17 cellular contexts compared by ENCODE assay signal in genomic region chr16:87123356-87124001, GRCh38.
A peak's percentile ranks its signal among the peaks of the same experiment; 100 is the strongest.
DNase-seq lines count a peak whose midpoint lies in the region; ATAC-seq, FAIRE-seq and TF ChIP-seq lines count a peak whose summit lies in the region.
"Had no signal": no experiment of that assay in that cellular context is flagged by ENCODE, and none has a peak within 500 bp of the region (broad histone marks: within the 10 kb centered on the region; RNA-seq: fewer than 3 reads in every experiment).

No MANE protein-coding gene starts in this region.

- H3K27ac Mint-ChIP-seq in neural progenitor cell: peak overlapping the region; percentile 76
- no peak overlapping the region for H3K27ac Mint-ChIP-seq in CD4-positive, alpha-beta memory T cell
- H3K27ac Mint-ChIP-seq: CD14-positive monocyte, GM23338 had no signal

- H3K4me1 ChIP-seq in neural progenitor cell: peaks cover 8% of the 10 kb centered on the region
- H3K4me1 ChIP-seq in CD4-positive, alpha-beta memory T cell (ENCODE audit: insufficient read depth, low read length): no peaks in the 10 kb centered on the region
- H3K4me1 ChIP-seq: Caco-2 had no signal

- no peak overlapping the region for H3K9ac ChIP-seq in neural progenitor cell

- in situ Hi-C loops in brain microvascular endothelial cell (cut with HindIII; ENCODE audit: low pct_ligation_motif_present, low sequenced_read_pairs): no loop called here

- no peak for FAIRE-seq in RCC 7860 (lab: Jason Lieb, UNC)

- H3F3A ChIP-seq in neural progenitor cell (ENCODE audit: low read depth): peaks cover 9% of the 10 kb centered on the region

- H3K9me3 ChIP-seq in neural progenitor cell (ENCODE audit: low read depth): no peaks in the 10 kb centered on the region
- H3K9me3 ChIP-seq in CD4-positive, alpha-beta memory T cell (ENCODE audit: control insufficient read depth in 1 of 2, low read length in 2 of 2): no peaks in the 10 kb centered on the region
- H3K9me3 ChIP-seq: Caco-2 had no signal

- H3K27ac ChIP-seq in brain microvascular endothelial cell (no peak overlapping the region), neural progenitor cell (no peak overlapping the region)
- no peak overlapping the region for H3K27ac ChIP-seq in CD4-positive, alpha-beta memory T cell (ENCODE audit: low read depth, low read length)

- intact Hi-C loops in CD4-positive, alpha-beta memory T cell (cut with micrococcal nuclease): no loop called here

- no peak overlapping the region for H3K4me2 ChIP-seq in neural progenitor cell
- H3K4me2 ChIP-seq: GM23338 had no signal

- H3K36me3 Mint-ChIP-seq in neural progenitor cell: no peaks in the 10 kb centered on the region
- no peaks in the 10 kb centered on the region for H3K36me3 Mint-ChIP-seq in CD4-positive, alpha-beta memory T cell
- H3K36me3 Mint-ChIP-seq: CD14-positive monocyte had no signal

- H3K9me3 Mint-ChIP-seq in neural progenitor cell: peaks cover 5% of the 10 kb centered on the region
- peaks cover 0 to 5% (median 0%) of the 10 kb centered on the region in 8 donors for H3K9me3 Mint-ChIP-seq in CD4-positive, alpha-beta memory T cell
- H3K9me3 Mint-ChIP-seq: GM23338 had no signal

- H3K79me2 ChIP-seq in neural progenitor cell (ENCODE audit: low read depth): no peaks in the 10 kb centered on the region

- no peaks in the 10 kb centered on the region for H4K20me1 ChIP-seq in neural progenitor cell (ENCODE audit: low read depth)

- no peaks in the 10 kb centered on the region for H3K36me3 ChIP-seq in brain microvascular endothelial cell (replicated peaks)
- H3K36me3 ChIP-seq in neural progenitor cell: no peaks in the 10 kb centered on the region
- H3K36me3 ChIP-seq in CD4-positive, alpha-beta memory T cell (ENCODE audit: insufficient read depth, low read length): no peaks in the 10 kb centered on the region

- peaks cover 3% of the 10 kb centered on the region for H3K27me3 Mint-ChIP-seq in neural progenitor cell (ENCODE audit: insufficient read depth, low read depth)
- H3K27me3 Mint-ChIP-seq in CD4-positive, alpha-beta memory T cell: peaks cover 4 to 7% of the 10 kb centered on the region in 2 donors

- no peak for ATAC-seq in SK-N-SH treated with all-trans-retinoic acid at 6 μM for 48 hours
- ATAC-seq: GM23338 had no signal

- no peak overlapping the region for H2AFZ ChIP-seq in neural progenitor cell (replicated peaks)
- H2AFZ ChIP-seq: GM23338 had no signal

- DNase-seq in EL (peak; percentile 46), RCC 7860 (ENCODE audit: low spot score) (peak; percentile 63), brain microvascular endothelial cell (peak; percentile 68), neural progenitor cell (ENCODE audit: low spot score) (no peak), HuH-7 (ENCODE audit: low spot score) (no peak), nucleus accumbens (lab: John Stamatoyannopoulos, UW) (no peak)
- DNase-seq in CD4-positive, alpha-beta memory T cell: no peak
- DNase-seq: Caco-2, GDM1, Kasumi-1, MV-4-11, NCI-H1436, NCI-H2081, NCI-H510A treated with DMSO at 0.1 percent for 48 hours had no signal

- no peak for TF ChIP-seq CTCF in brain microvascular endothelial cell (IDR thresholded peaks at IDR 0.05; ENCODE audit: low read depth, low read length, missing control alignments)
- no peak for TF ChIP-seq CTCF in neural progenitor cell (IDR thresholded peaks at IDR 0.05)

- H3K4me3 Mint-ChIP-seq in neural progenitor cell: no peak overlapping the region
- no peak overlapping the region for H3K4me3 Mint-ChIP-seq in CD4-positive, alpha-beta memory T cell
- H3K4me3 Mint-ChIP-seq: CD14-positive monocyte, GM23338 had no signal

- CTCF ChIA-PET in CD4-positive, alpha-beta memory T cell (lab: Charles Lee; ENCODE audit: partially characterized antibody): no interaction called here

- H3K4me1 Mint-ChIP-seq in neural progenitor cell: peaks cover 23% of the 10 kb centered on the region
- H3K4me1 Mint-ChIP-seq in CD4-positive, alpha-beta memory T cell: no peaks in the 10 kb centered on the region
- H3K4me1 Mint-ChIP-seq: CD14-positive monocyte, GM23338 had no signal

- no peak overlapping the region for H3K4me3 ChIP-seq in brain microvascular endothelial cell (ENCODE audit: low read depth, low read length)
- no peak overlapping the region for H3K4me3 ChIP-seq in neural progenitor cell
- no peak overlapping the region for H3K4me3 ChIP-seq in CD4-positive, alpha-beta memory T cell (ENCODE audit: low read length in 2 of 2)
- H3K4me3 ChIP-seq: GM23338 had no signal

- POLR2A ChIA-PET in CD4-positive, alpha-beta memory T cell (lab: Charles Lee; ENCODE audit: partially characterized antibody): no interaction called here

- no peaks in the 10 kb centered on the region for H3K27me3 ChIP-seq in brain microvascular endothelial cell (replicated peaks)
- no peaks in the 10 kb centered on the region for H3K27me3 ChIP-seq in neural progenitor cell
- H3K27me3 ChIP-seq in CD4-positive, alpha-beta memory T cell (ENCODE audit: insufficient read depth, low read length): no peaks in the 10 kb centered on the region

TF ChIP-seq in SK-N-SH treated with all-trans-retinoic acid at 6 μM for 48 hours, 23 proteins besides CTCF, POLR2A, EP300 and RAD21:
- TF ChIP-seq POU6F1 (CRISPR knock-in tag; IDR thresholded peaks at IDR 0.05; ENCODE audit: borderline replicate concordance, low read depth) (no peak), CREB5 (CRISPR knock-in tag; IDR thresholded peaks at IDR 0.05; ENCODE audit: low read depth) (no peak), TOX (CRISPR knock-in tag; IDR thresholded peaks at IDR 0.05; ENCODE audit: borderline replicate concordance) (no peak), CSRNP3 (CRISPR knock-in tag; IDR thresholded peaks at IDR 0.05) (no peak)
TF ChIP-seq in SK-N-SH treated with all-trans-retinoic acid at 6 μM for 48 hours: peak in this region for 0.

Comparison
In these comparisons a context has a peak if more than half of its experiments do, and no peak if none do; other contexts are left out.
1. DNase-seq: peak in EL (single experiment), RCC 7860 (single experiment) and brain microvascular endothelial cell (single experiment); none in neural progenitor cell (single experiment), HuH-7 (single experiment), CD4-positive, alpha-beta memory T cell (0 of 5) and nucleus accumbens (0 of 56).